ENCODE assay signal across 1 cellular context in genomic region chr9:70413427-70413797, GRCh38.
TF ChIP-seq lines count a peak whose summit lies in the region.

No MANE protein-coding gene starts in this region.

TF ChIP-seq in WTC11, 78 proteins besides CTCF, POLR2A, EP300 and RAD21 (continued from another document):
- no peak for TF ChIP-seq ZNF425 (CRISPR knock-in tag; conservative IDR thresholded peaks at IDR 0.05)
- TF ChIP-seq SMAD4 (CRISPR knock-in tag; IDR thresholded peaks at IDR 0.05), result no peak
- TF ChIP-seq NFE2L1 (CRISPR knock-in tag; IDR thresholded peaks at IDR 0.05), result no peak
- no peak for TF ChIP-seq KAT7 (CRISPR knock-in tag; IDR thresholded peaks at IDR 0.05; ENCODE audit: borderline replicate concordance)
